ENCODE assay signal across 1 cellular context in genomic region chr1:156689035-156689959, GRCh38.
TF ChIP-seq lines count a peak whose summit lies in the region.

No MANE protein-coding gene starts in this region.

TF ChIP-seq in HepG2, 621 proteins besides CTCF, POLR2A, EP300 and RAD21 (continued from another document and continues in another):
- no peak for TF ChIP-seq ZNF180 (CRISPR knock-in tag; IDR thresholded peaks at IDR 0.05; ENCODE audit: borderline replicate concordance, low read depth)
- TF ChIP-seq ZNF331 (CRISPR knock-in tag; IDR thresholded peaks at IDR 0.05) = peak; percentile 69; the same call in 1 of the 2 replicates
- TF ChIP-seq, protein P1, sequence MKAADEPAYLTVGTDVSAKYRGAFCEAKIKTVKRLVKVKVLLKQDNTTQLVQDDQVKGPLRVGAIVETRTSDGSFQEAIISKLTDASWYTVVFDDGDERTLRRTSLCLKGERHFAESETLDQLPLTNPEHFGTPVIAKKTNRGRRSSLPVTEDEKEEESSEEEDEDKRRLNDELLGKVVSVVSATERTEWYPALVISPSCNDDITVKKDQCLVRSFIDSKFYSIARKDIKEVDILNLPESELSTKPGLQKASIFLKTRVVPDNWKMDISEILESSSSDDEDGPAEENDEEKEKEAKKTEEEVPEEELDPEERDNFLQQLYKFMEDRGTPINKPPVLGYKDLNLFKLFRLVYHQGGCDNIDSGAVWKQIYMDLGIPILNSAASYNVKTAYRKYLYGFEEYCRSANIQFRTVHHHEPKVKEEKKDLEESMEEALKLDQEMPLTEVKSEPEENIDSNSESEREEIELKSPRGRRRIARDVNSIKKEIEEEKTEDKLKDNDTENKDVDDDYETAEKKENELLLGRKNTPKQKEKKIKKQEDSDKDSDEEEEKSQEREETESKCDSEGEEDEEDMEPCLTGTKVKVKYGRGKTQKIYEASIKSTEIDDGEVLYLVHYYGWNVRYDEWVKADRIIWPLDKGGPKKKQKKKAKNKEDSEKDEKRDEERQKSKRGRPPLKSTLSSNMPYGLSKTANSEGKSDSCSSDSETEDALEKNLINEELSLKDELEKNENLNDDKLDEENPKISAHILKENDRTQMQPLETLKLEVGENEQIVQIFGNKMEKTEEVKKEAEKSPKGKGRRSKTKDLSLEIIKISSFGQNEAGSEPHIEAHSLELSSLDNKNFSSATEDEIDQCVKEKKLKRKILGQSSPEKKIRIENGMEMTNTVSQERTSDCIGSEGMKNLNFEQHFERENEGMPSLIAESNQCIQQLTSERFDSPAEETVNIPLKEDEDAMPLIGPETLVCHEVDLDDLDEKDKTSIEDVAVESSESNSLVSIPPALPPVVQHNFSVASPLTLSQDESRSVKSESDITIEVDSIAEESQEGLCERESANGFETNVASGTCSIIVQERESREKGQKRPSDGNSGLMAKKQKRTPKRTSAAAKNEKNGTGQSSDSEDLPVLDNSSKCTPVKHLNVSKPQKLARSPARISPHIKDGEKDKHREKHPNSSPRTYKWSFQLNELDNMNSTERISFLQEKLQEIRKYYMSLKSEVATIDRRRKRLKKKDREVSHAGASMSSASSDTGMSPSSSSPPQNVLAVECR (CRISPR knock-in tag; IDR thresholded peaks at IDR 0.05; ENCODE audit: borderline replicate concordance) = no peak; the same call in 1 of the 2 replicates
- TF ChIP-seq LCORL (IDR thresholded peaks at IDR 0.05) = no peak
- TF ChIP-seq LCORL (CRISPR knock-in tag; IDR thresholded peaks at IDR 0.05) = no peak
- no peak for TF ChIP-seq CAMTA2 (CRISPR knock-in tag; IDR thresholded peaks at IDR 0.05; ENCODE audit: borderline replicate concordance)
- TF ChIP-seq ZMYM3 (CRISPR knock-in tag; IDR thresholded peaks at IDR 0.05) = 0 out of 2 replicates have a peak, but pooled peaks have one; percentile 39
- no peak for TF ChIP-seq MAFG (CRISPR knock-in tag; IDR thresholded peaks at IDR 0.05)
- TF ChIP-seq MEF2D (CRISPR knock-in tag; IDR thresholded peaks at IDR 0.05) = no peak
- no peak for TF ChIP-seq ZNF629 (CRISPR knock-in tag; conservative IDR thresholded peaks at IDR 0.05)
- TF ChIP-seq, protein P2, sequence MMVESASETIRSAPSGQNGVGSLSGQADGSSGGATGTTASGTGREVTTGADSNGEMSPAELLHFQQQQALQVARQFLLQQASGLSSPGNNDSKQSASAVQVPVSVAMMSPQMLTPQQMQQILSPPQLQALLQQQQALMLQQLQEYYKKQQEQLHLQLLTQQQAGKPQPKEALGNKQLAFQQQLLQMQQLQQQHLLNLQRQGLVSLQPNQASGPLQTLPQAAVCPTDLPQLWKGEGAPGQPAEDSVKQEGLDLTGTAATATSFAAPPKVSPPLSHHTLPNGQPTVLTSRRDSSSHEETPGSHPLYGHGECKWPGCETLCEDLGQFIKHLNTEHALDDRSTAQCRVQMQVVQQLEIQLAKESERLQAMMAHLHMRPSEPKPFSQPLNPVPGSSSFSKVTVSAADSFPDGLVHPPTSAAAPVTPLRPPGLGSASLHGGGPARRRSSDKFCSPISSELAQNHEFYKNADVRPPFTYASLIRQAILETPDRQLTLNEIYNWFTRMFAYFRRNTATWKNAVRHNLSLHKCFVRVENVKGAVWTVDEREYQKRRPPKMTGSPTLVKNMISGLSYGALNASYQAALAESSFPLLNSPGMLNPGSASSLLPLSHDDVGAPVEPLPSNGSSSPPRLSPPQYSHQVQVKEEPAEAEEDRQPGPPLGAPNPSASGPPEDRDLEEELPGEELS (CRISPR knock-in tag; IDR thresholded peaks at IDR 0.05) = no peak
- no peak for TF ChIP-seq SOX5 (CRISPR knock-in tag; IDR thresholded peaks at IDR 0.05; ENCODE audit: borderline replicate concordance)
- no peak for TF ChIP-seq MTF1 (CRISPR knock-in tag; IDR thresholded peaks at IDR 0.05)
- no peak for TF ChIP-seq PHF5A (CRISPR knock-in tag; IDR thresholded peaks at IDR 0.05; ENCODE audit: low read depth, unreplicated experiment)
- no peak for TF ChIP-seq MYNN (CRISPR knock-in tag; IDR thresholded peaks at IDR 0.05; ENCODE audit: low read depth)
- TF ChIP-seq MTA3 (CRISPR knock-in tag; IDR thresholded peaks at IDR 0.05) = no peak
- no peak for TF ChIP-seq STAT5B (CRISPR knock-in tag; IDR thresholded peaks at IDR 0.05)
- TF ChIP-seq TFAP4 (IDR thresholded peaks at IDR 0.05; ENCODE audit: borderline replicate concordance, low read depth) = no peak
- no peak for TF ChIP-seq CC2D1A (CRISPR knock-in tag; IDR thresholded peaks at IDR 0.05)
- peak; percentile 69 for TF ChIP-seq XRCC5 (optimal IDR thresholded peaks at IDR 0.05; ENCODE audit: low read length)
- no peak for TF ChIP-seq NFRKB (IDR thresholded peaks at IDR 0.05)
- TF ChIP-seq TOE1 (CRISPR knock-in tag; IDR thresholded peaks at IDR 0.05) = no peak
- no peak for TF ChIP-seq PPARG (CRISPR knock-in tag; conservative IDR thresholded peaks at IDR 0.05)
- TF ChIP-seq PHF8 (CRISPR knock-in tag; IDR thresholded peaks at IDR 0.05) = no peak
- no peak for TF ChIP-seq ZNF513 (CRISPR knock-in tag; conservative IDR thresholded peaks at IDR 0.05)
- no peak for TF ChIP-seq GMEB2 (CRISPR knock-in tag; IDR thresholded peaks at IDR 0.05; ENCODE audit: low read depth)
- TF ChIP-seq, protein P3, sequence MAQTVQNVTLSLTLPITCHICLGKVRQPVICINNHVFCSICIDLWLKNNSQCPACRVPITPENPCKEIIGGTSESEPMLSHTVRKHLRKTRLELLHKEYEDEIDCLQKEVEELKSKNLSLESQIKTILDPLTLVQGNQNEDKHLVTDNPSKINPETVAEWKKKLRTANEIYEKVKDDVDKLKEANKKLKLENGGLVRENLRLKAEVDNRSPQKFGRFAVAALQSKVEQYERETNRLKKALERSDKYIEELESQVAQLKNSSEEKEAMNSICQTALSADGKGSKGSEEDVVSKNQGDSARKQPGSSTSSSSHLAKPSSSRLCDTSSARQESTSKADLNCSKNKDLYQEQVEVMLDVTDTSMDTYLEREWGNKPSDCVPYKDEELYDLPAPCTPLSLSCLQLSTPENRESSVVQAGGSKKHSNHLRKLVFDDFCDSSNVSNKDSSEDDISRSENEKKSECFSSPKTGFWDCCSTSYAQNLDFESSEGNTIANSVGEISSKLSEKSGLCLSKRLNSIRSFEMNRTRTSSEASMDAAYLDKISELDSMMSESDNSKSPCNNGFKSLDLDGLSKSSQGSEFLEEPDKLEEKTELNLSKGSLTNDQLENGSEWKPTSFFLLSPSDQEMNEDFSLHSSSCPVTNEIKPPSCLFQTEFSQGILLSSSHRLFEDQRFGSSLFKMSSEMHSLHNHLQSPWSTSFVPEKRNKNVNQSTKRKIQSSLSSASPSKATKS (CRISPR knock-in tag; IDR thresholded peaks at IDR 0.05) = no peak
- TF ChIP-seq ATRX (CRISPR knock-in tag; IDR thresholded peaks at IDR 0.05; ENCODE audit: borderline replicate concordance) = no peak; the same call in 1 of the 2 replicates
- TF ChIP-seq ZKSCAN1 (IDR thresholded peaks at IDR 0.05; ENCODE audit: low read length) = no peak
- TF ChIP-seq NCOA2 (CRISPR knock-in tag; IDR thresholded peaks at IDR 0.05) = no peak
- no peak for TF ChIP-seq DBP (CRISPR knock-in tag; IDR thresholded peaks at IDR 0.05; ENCODE audit: not compliant biosample characterization)
- TF ChIP-seq, protein P4, sequence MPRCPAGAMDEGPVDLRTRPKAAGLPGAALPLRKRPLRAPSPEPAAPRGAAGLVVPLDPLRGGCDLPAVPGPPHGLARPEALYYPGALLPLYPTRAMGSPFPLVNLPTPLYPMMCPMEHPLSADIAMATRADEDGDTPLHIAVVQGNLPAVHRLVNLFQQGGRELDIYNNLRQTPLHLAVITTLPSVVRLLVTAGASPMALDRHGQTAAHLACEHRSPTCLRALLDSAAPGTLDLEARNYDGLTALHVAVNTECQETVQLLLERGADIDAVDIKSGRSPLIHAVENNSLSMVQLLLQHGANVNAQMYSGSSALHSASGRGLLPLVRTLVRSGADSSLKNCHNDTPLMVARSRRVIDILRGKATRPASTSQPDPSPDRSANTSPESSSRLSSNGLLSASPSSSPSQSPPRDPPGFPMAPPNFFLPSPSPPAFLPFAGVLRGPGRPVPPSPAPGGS (CRISPR knock-in tag; IDR thresholded peaks at IDR 0.05) = no peak
- TF ChIP-seq, protein P5, sequence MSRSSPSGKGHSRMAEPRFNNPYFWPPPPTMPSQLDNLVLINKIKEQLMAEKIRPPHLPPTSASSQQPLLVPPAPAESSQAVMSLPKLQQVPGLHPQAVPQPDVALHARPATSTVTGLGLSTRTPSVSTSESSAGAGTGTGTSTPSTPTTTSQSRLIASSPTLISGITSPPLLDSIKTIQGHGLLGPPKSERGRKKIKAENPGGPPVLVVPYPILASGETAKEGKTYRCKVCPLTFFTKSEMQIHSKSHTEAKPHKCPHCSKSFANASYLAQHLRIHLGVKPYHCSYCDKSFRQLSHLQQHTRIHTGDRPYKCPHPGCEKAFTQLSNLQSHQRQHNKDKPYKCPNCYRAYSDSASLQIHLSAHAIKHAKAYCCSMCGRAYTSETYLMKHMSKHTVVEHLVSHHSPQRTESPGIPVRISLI (CRISPR knock-in tag; IDR thresholded peaks at IDR 0.05; ENCODE audit: borderline replicate concordance) = no peak
- peak in 1 of 2 experiments; percentile 41; a peak in 1 of 4 replicates for TF ChIP-seq KLF16 (CRISPR knock-in tag; IDR thresholded peaks at IDR 0.05)
- TF ChIP-seq ZNF569 (CRISPR knock-in tag; IDR thresholded peaks at IDR 0.05; ENCODE audit: borderline replicate concordance) = no peak
- TF ChIP-seq IKZF4 (CRISPR knock-in tag; IDR thresholded peaks at IDR 0.05; ENCODE audit: borderline replicate concordance, low read depth, not compliant biosample characterization) = no peak
- no peak for TF ChIP-seq FIP1L1 (IDR thresholded peaks at IDR 0.05; ENCODE audit: borderline replicate concordance, insufficient read depth, low read depth, low read length)
- no peak for TF ChIP-seq RCOR2 (CRISPR knock-in tag; IDR thresholded peaks at IDR 0.05)
- TF ChIP-seq ZNF709 (CRISPR knock-in tag; IDR thresholded peaks at IDR 0.05) = no peak
- TF ChIP-seq ZNF101 (CRISPR knock-in tag; IDR thresholded peaks at IDR 0.05; ENCODE audit: borderline replicate concordance, low read depth) = no peak
- TF ChIP-seq RNF2 (conservative IDR thresholded peaks at IDR 0.05; ENCODE audit: low read depth) = no peak
- no peak; the same call in 1 of the 2 replicates for TF ChIP-seq ZNF678 (CRISPR knock-in tag; IDR thresholded peaks at IDR 0.05)
- TF ChIP-seq SMARCC2 (IDR thresholded peaks at IDR 0.05) = no peak
- no peak for TF ChIP-seq TSC22D2 (CRISPR knock-in tag; IDR thresholded peaks at IDR 0.05; ENCODE audit: borderline replicate concordance)
- no peak for TF ChIP-seq ARID3A (IDR thresholded peaks at IDR 0.05; ENCODE audit: low read depth, low read length)
- TF ChIP-seq ZNF543 (CRISPR knock-in tag; IDR thresholded peaks at IDR 0.05) = peak; percentile 38; the same call in 1 of the 2 replicates
- no peak for TF ChIP-seq ZNF781 (CRISPR knock-in tag; IDR thresholded peaks at IDR 0.05; ENCODE audit: borderline replicate concordance, not compliant biosample characterization)
- no peak for TF ChIP-seq ZNF296 (CRISPR knock-in tag; conservative IDR thresholded peaks at IDR 0.05)
- no peak for TF ChIP-seq GFI1 (CRISPR knock-in tag; IDR thresholded peaks at IDR 0.05; ENCODE audit: borderline replicate concordance)
- TF ChIP-seq ZNF552 (CRISPR knock-in tag; IDR thresholded peaks at IDR 0.05; ENCODE audit: borderline replicate concordance) = no peak
- TF ChIP-seq ZKSCAN8 (CRISPR knock-in tag; IDR thresholded peaks at IDR 0.05; ENCODE audit: borderline replicate concordance) = no peak
- TF ChIP-seq, protein P6, sequence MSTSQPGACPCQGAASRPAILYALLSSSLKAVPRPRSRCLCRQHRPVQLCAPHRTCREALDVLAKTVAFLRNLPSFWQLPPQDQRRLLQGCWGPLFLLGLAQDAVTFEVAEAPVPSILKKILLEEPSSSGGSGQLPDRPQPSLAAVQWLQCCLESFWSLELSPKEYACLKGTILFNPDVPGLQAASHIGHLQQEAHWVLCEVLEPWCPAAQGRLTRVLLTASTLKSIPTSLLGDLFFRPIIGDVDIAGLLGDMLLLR (CRISPR knock-in tag; IDR thresholded peaks at IDR 0.05) = no peak
